In the genomic region with DNA sequence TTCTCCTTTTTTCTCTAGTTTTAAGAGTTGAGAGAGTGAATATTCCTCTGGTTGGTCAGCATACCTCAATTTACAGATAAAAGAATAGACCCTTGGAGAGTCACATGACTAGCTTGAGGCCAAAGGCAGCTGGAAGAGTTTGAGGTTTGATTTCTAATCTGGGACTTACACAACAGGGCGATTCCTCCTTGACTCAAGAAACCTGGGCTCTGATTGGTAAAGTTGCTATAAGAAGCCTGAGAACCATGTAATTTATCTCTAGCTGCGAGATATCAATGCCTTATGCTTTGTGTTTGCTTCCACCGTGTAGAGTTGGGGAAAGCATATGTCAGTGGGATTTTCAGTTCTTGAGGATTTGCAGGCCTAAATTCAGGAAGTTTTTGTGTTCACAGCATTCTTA, we compare ENCODE assay signal across 10 cellular contexts.
DNase-seq lines count a peak whose midpoint lies in the region; ATAC-seq lines count a peak whose summit lies in the region.
"Had no signal": no experiment of that assay in that cellular context is flagged by ENCODE, and none has a peak within 500 bp of the region (broad histone marks: within the 10 kb centered on the region; RNA-seq: fewer than 3 reads in every experiment).

No MANE protein-coding gene starts in this region.

- DNase-seq in iris pigment epithelial cell (ENCODE audit: low read depth) = peak; percentile 90
- no peak for DNase-seq in DMS153 treated with DMSO at 0.1 percent for 48 hours (lab: John Stamatoyannopoulos, UW; ENCODE audit: unreplicated experiment)
- DNase-seq in NCI-H774 (lab: John Stamatoyannopoulos, UW) = no peak
- no peak for DNase-seq in naive thymus-derived CD4-positive, alpha-beta T cell
- DNase-seq: activated CD8-positive, alpha-beta memory T cell treated with anti-CD3 and anti-CD28 coated beads, Interleukin-2, amount 50 U/mL, for 4 hours; NCI-H2029 treated with DMSO at 0.1 percent for 48 hours had no signal

- H3K27ac ChIP-seq in HUES48 (ENCODE audit: low read depth, low read length) (peak overlapping the region; percentile 16), skin epidermis (peak overlapping the region in 20 of 21 experiments; percentile 41 to 85 (median 72))
- no peak overlapping the region for H3K27ac ChIP-seq in naive thymus-derived CD4-positive, alpha-beta T cell (ENCODE audit: low read depth, low read length)

- no peaks in the 10 kb centered on the region for H3K9me3 Mint-ChIP-seq in activated T-helper 17 cell treated with anti-CD3 and anti-CD28 coated beads, Interleukin-2, amount 50 U/mL, for 72 hours
- no peaks in the 10 kb centered on the region for H3K9me3 Mint-ChIP-seq in naive thymus-derived CD4-positive, alpha-beta T cell
- H3K9me3 Mint-ChIP-seq in stimulated activated memory B cell treated with anti-CD40 and anti-IgM and Interleukin-4, amounts not matched to agents 10 μg/mL and 1 μg/mL and 100 μg/mL, for 72 hours = no peaks in the 10 kb centered on the region

- POLR2A ChIA-PET in naive thymus-derived CD4-positive, alpha-beta T cell (lab: Charles Lee) = no interaction called here

- H3K36me3 ChIP-seq in HUES48 (ENCODE audit: control insufficient read depth, insufficient read depth, low read length) = no peaks in the 10 kb centered on the region
- H3K36me3 ChIP-seq in naive thymus-derived CD4-positive, alpha-beta T cell (ENCODE audit: control insufficient read depth in 2 of 3, insufficient read depth in 3 of 3, low read length in 3 of 3) = peaks cover 5 to 21% (median 10%) of the 10 kb centered on the region in 3 experiments

- peak overlapping the region; percentile 30 for H3K27ac Mint-ChIP-seq in activated T-helper 17 cell treated with anti-CD3 and anti-CD28 coated beads, Interleukin-2, amount 50 U/mL, for 72 hours
- no peak overlapping the region for H3K27ac Mint-ChIP-seq in naive thymus-derived CD4-positive, alpha-beta T cell
- H3K27ac Mint-ChIP-seq in stimulated activated memory B cell treated with anti-CD40 and anti-IgM and Interleukin-4, amounts not matched to agents 10 μg/mL and 1 μg/mL and 100 μg/mL, for 72 hours = no peak overlapping the region

- H3K4me3 ChIP-seq in HUES48 (ENCODE audit: low read depth, low read length) (no peak overlapping the region), skin epidermis (no peak overlapping the region)
- no peak overlapping the region for H3K4me3 ChIP-seq in naive thymus-derived CD4-positive, alpha-beta T cell (ENCODE audit: low read length)

- H3K4me3 Mint-ChIP-seq in activated T-helper 17 cell treated with anti-CD3 and anti-CD28 coated beads, Interleukin-2, amount 50 U/mL, for 72 hours = peak overlapping the region; percentile 21
- no peak overlapping the region for H3K4me3 Mint-ChIP-seq in naive thymus-derived CD4-positive, alpha-beta T cell
- no peak overlapping the region for H3K4me3 Mint-ChIP-seq in stimulated activated memory B cell treated with anti-CD40 and anti-IgM and Interleukin-4, amounts not matched to agents 10 μg/mL and 1 μg/mL and 100 μg/mL, for 72 hours

- H3K27me3 Mint-ChIP-seq in activated T-helper 17 cell treated with anti-CD3 and anti-CD28 coated beads, Interleukin-2, amount 50 U/mL, for 72 hours = no peaks in the 10 kb centered on the region
- no peaks in the 10 kb centered on the region for H3K27me3 Mint-ChIP-seq in naive thymus-derived CD4-positive, alpha-beta T cell
- H3K27me3 Mint-ChIP-seq in stimulated activated memory B cell treated with anti-CD40 and anti-IgM and Interleukin-4, amounts not matched to agents 10 μg/mL and 1 μg/mL and 100 μg/mL, for 72 hours = no peaks in the 10 kb centered on the region

- CTCF ChIA-PET in naive thymus-derived CD4-positive, alpha-beta T cell (lab: Charles Lee) = no interaction called here

- intact Hi-C loops in naive thymus-derived CD4-positive, alpha-beta T cell (cut with micrococcal nuclease) = loop anchor here (10.0 kb wide), 2 partner anchors 104 to 204 kb away; a partner anchor contains a TSS

- no peak for ATAC-seq in activated T-helper 17 cell treated with anti-CD3 and anti-CD28 coated beads, Interleukin-2, amount 50 U/mL, for 72 hours (replicated peaks)
- no peak for ATAC-seq in naive thymus-derived CD4-positive, alpha-beta T cell
- ATAC-seq in stimulated activated memory B cell treated with anti-CD40 and anti-IgM and Interleukin-4, amounts not matched to agents 10 μg/mL and 1 μg/mL and 100 μg/mL, for 72 hours = no peak

- H3K9me3 ChIP-seq in HUES48 (ENCODE audit: control insufficient read depth, insufficient read depth, low read length) = no peaks in the 10 kb centered on the region
- no peaks in the 10 kb centered on the region for H3K9me3 ChIP-seq in naive thymus-derived CD4-positive, alpha-beta T cell (ENCODE audit: control insufficient read depth in 2 of 3, low read length in 3 of 3)

- no peaks in the 10 kb centered on the region for H3K27me3 ChIP-seq in HUES48 (ENCODE audit: control insufficient read depth, insufficient read depth, low read length)
- no peaks in the 10 kb centered on the region for H3K27me3 ChIP-seq in naive thymus-derived CD4-positive, alpha-beta T cell (ENCODE audit: control insufficient read depth in 2 of 2, insufficient read depth in 2 of 2, low read length in 2 of 2)

- H3K4me1 Mint-ChIP-seq in activated T-helper 17 cell treated with anti-CD3 and anti-CD28 coated beads, Interleukin-2, amount 50 U/mL, for 72 hours = peaks cover 33% of the 10 kb centered on the region
- peaks cover 19 to 42% (median 25%) of the 10 kb centered on the region in 7 donors for H3K4me1 Mint-ChIP-seq in naive thymus-derived CD4-positive, alpha-beta T cell
- peaks cover 31% of the 10 kb centered on the region for H3K4me1 Mint-ChIP-seq in stimulated activated memory B cell treated with anti-CD40 and anti-IgM and Interleukin-4, amounts not matched to agents 10 μg/mL and 1 μg/mL and 100 μg/mL, for 72 hours

- H3K4me1 ChIP-seq in HUES48 (ENCODE audit: control insufficient read depth, insufficient read depth, low read length) = peaks cover 11% of the 10 kb centered on the region
- H3K4me1 ChIP-seq in naive thymus-derived CD4-positive, alpha-beta T cell (ENCODE audit: control insufficient read depth in 2 of 2, insufficient read depth in 2 of 2, low read length in 2 of 2) = peaks cover 13 to 18% of the 10 kb centered on the region in 2 donors

- H3K36me3 Mint-ChIP-seq in activated T-helper 17 cell treated with anti-CD3 and anti-CD28 coated beads, Interleukin-2, amount 50 U/mL, for 72 hours (ENCODE audit: low read depth) = peaks cover 99% of the 10 kb centered on the region
- peaks cover 8 to 40% (median 24%) of the 10 kb centered on the region in 5 donors for H3K36me3 Mint-ChIP-seq in naive thymus-derived CD4-positive, alpha-beta T cell
- peaks cover 23% of the 10 kb centered on the region for H3K36me3 Mint-ChIP-seq in stimulated activated memory B cell treated with anti-CD40 and anti-IgM and Interleukin-4, amounts not matched to agents 10 μg/mL and 1 μg/mL and 100 μg/mL, for 72 hours

- no peak overlapping the region for H3K9ac ChIP-seq in HUES48 (ENCODE audit: low read depth, low read length)
